ENCODE assay signal across 12 cellular contexts in the genomic region with DNA sequence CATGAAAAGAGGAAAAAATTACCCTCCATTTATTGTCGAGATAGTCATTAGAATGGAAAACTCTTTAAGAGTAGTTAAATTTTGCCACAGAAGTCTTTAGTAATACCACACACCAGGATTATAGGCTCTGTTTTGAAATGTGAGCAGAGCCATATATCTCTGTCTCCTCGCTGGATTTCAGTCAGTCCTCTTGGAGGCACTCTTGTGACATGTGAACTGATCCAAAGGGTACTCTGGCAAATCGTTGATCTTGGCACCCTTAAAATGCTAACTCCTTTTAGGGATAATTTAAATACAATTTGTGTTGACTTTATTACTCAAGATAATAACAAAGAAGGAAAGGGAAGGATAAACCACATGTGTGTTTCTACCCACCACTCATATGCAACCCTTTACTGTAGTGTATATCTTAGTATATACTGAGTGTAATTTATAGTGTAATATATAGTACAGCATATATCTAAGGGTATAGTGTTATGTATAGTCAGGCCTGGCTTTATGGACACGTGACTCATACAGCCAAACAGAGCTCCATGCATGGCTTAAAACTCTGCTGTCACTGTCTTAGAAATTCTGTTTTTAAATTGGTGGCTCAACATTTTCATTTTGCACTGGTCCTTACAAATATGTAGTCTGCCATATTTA. TPM values are rescaled to one million over a fixed set of nuclear protein-coding genes. Genes with fewer than 3 reads are reported as not detected.
DNase-seq lines count a peak whose midpoint lies in the region; ATAC-seq and TF ChIP-seq lines count a peak whose summit lies in the region.
"Had no signal": no experiment of that assay in that cellular context is flagged by ENCODE, and none has a peak within 500 bp of the region (broad histone marks: within the 10 kb centered on the region; RNA-seq: fewer than 3 reads in every experiment).

No MANE protein-coding gene starts in this region.

- H3K4me3 ChIP-seq in right atrium auricular region (no peak overlapping the region), heart right ventricle (no peak overlapping the region), upper lobe of right lung (no peak overlapping the region), spleen (no peak overlapping the region)

- no peaks in the 10 kb centered on the region for H3K4me1 Mint-ChIP-seq in T-helper 17 cell
- H3K4me1 Mint-ChIP-seq: natural killer cell had no signal

- ATAC-seq in Right ventricle myocardium inferior (peak; percentile 82), SK-N-SH treated with all-trans-retinoic acid at 6 μM for 48 hours (peak; percentile 48; the same call in 1 of the 3 replicates), heart right ventricle (peak; percentile 38 to 93 (median 82)), upper lobe of right lung (peak; percentile 64), T-helper 17 cell (no peak)
- ATAC-seq: natural killer cell had no signal

- peaks cover 0 to 3% of the 10 kb centered on the region in 2 donors for H3K4me1 ChIP-seq in right atrium auricular region
- H3K4me1 ChIP-seq in heart right ventricle, result peaks cover 0 to 9% (median 0%) of the 10 kb centered on the region in 9 donors
- H3K4me1 ChIP-seq in upper lobe of right lung, result no peaks in the 10 kb centered on the region
- H3K4me1 ChIP-seq in spleen, result no peaks in the 10 kb centered on the region

- DNase-seq in Right ventricle myocardium inferior (ENCODE audit: missing footprints), result no peak
- DNase-seq in right atrium auricular region (ENCODE audit: low spot score), result no peak
- no peak for DNase-seq in heart right ventricle
- DNase-seq in upper lobe of right lung, result no peak
- DNase-seq in NAMALWA (ENCODE audit: low spot score), result no peak
- DNase-seq in T-helper 17 cell, result no peak
- no peak for DNase-seq in spleen
- DNase-seq: activated CD8-positive, alpha-beta memory T cell treated with anti-CD3 and anti-CD28 coated beads, Interleukin-2, amount 50 U/mL, for 48 hours; natural killer cell; SHP77 treated with DMSO at 0.1 percent for 48 hours had no signal

- H3K36me3 Mint-ChIP-seq in T-helper 17 cell (ENCODE audit: low read depth), result peaks cover 2% of the 10 kb centered on the region

- H3K27ac ChIP-seq in right atrium auricular region, result peak overlapping the region in 1 of 2 donors; percentile 73
- H3K27ac ChIP-seq in heart right ventricle, result peak overlapping the region in 3 of 10 donors; percentile 12 to 51 (median 39)
- no peak overlapping the region for H3K27ac ChIP-seq in upper lobe of right lung
- H3K27ac ChIP-seq in spleen, result no peak overlapping the region

- TF ChIP-seq CTCF in right atrium auricular region (IDR thresholded peaks at IDR 0.05) (peak in 1 of 2 donors; percentile 30), heart right ventricle (IDR thresholded peaks at IDR 0.05) (peak in 4 of 9 donors; percentile 29 to 57 (median 51)), upper lobe of right lung (IDR thresholded peaks at IDR 0.05) (no peak), spleen (IDR thresholded peaks at IDR 0.05 in 8 of 11, conservative IDR thresholded peaks at IDR 0.05 in 3 of 11) (no peak)

- H3K36me3 ChIP-seq in right atrium auricular region (no peaks in the 10 kb centered on the region), heart right ventricle (no peaks in the 10 kb centered on the region), upper lobe of right lung (no peaks in the 10 kb centered on the region), spleen (no peaks in the 10 kb centered on the region)

- H3K27me3 ChIP-seq in right atrium auricular region (no peaks in the 10 kb centered on the region), heart right ventricle (no peaks in the 10 kb centered on the region), upper lobe of right lung (no peaks in the 10 kb centered on the region), spleen (replicated peaks in 1 of 7) (peaks cover 0 to 4% (median 0%) of the 10 kb centered on the region in 7 donors)

- intact Hi-C loops in Right ventricle myocardium inferior (cut with DNase I), result loop anchor here (10.0 kb wide), 1 partner anchor 127 kb away; no protein-coding TSS in a partner anchor
- intact Hi-C loops in heart right ventricle (cut with DNase I), result loop anchor here in 1 of 10 donors (10.0 kb wide), 1 partner anchor 367 kb away; no protein-coding TSS in a partner anchor
- intact Hi-C loops in upper lobe of right lung (cut with DNase I), result no loop called here
- intact Hi-C loops in spleen (cut with DNase I; ENCODE audit: low total_unique reads), result no loop called here

- no peak for TF ChIP-seq POLR2A in spleen (IDR thresholded peaks at IDR 0.05)

- 35 to 45% methylated on average over 4 of the region's 4 CpGs for WGBS in heart right ventricle, 2 donors
- 63 to 74% (median 65%) methylated on average over 4 of the region's 4 CpGs for WGBS in spleen, 5 donors

- H3K9me3 ChIP-seq in right atrium auricular region, result peaks cover 0 to 17% of the 10 kb centered on the region in 2 donors
- peaks cover 0 to 19% (median 11%) of the 10 kb centered on the region in 11 donors for H3K9me3 ChIP-seq in heart right ventricle
- no peaks in the 10 kb centered on the region for H3K9me3 ChIP-seq in upper lobe of right lung
- no peaks in the 10 kb centered on the region for H3K9me3 ChIP-seq in T-helper 17 cell (ENCODE audit: control insufficient read depth, low read length, poor library complexity, severe bottlenecking)
- H3K9me3 ChIP-seq in spleen, result peaks cover 0 to 36% (median 24%) of the 10 kb centered on the region in 8 donors

- H3K4me3 Mint-ChIP-seq in T-helper 17 cell, result no peak overlapping the region
- H3K4me3 Mint-ChIP-seq: B cell, natural killer cell had no signal

- no peak overlapping the region for H3K27ac Mint-ChIP-seq in T-helper 17 cell
- H3K27ac Mint-ChIP-seq: B cell, natural killer cell had no signal

- H3K27me3 Mint-ChIP-seq in T-helper 17 cell, result peaks cover 41% of the 10 kb centered on the region

TF ChIP-seq in SK-N-SH treated with all-trans-retinoic acid at 6 μM for 48 hours, 23 proteins besides CTCF, POLR2A, EP300 and RAD21:
- no peak for TF ChIP-seq TSHZ2 (CRISPR knock-in tag; IDR thresholded peaks at IDR 0.05)
- no peak for TF ChIP-seq OSR1 (CRISPR knock-in tag; IDR thresholded peaks at IDR 0.05)
- no peak for TF ChIP-seq RARB (CRISPR knock-in tag; IDR thresholded peaks at IDR 0.05)
- no peak for TF ChIP-seq PPARA (CRISPR knock-in tag; IDR thresholded peaks at IDR 0.05; ENCODE audit: borderline replicate concordance)
- TF ChIP-seq ESRRG (CRISPR knock-in tag; IDR thresholded peaks at IDR 0.05), result no peak
TF ChIP-seq in SK-N-SH treated with all-trans-retinoic acid at 6 μM for 48 hours: peak in this region for 0.

RNA-seq across cellular contexts. Expression of gene KPNA4, which starts 12.3 kb away (rescaled TPM):
- total RNA-seq in Right ventricle myocardium inferior (120 TPM), right atrium auricular region (10 to 100 TPM; 36.1 to 44.4 TPM), heart right ventricle (100 to 1,000 TPM; 110 to 190 (median 151) TPM), upper lobe of right lung (56.3 TPM), T-helper 17 cell (10 to 100 TPM; 48.9 to 61.9 TPM), spleen (10 to 100 TPM; 34.4 to 50.6 (median 43.9) TPM)
- polyA plus RNA-seq in heart right ventricle (10 to 100 TPM; 21.6 to 21.7 TPM), spleen (10 to 100 TPM in 2 of 3 donors, 1 to 10 TPM in 1; 8.3 to 12.6 (median 10.1) TPM)
